9 cellular contexts compared by ENCODE assay signal in genomic region chr10:1110674-1111119, GRCh38. TPM values are rescaled to one million over a fixed set of nuclear protein-coding genes. Genes with fewer than 3 reads are reported as not detected.
DNase-seq lines count a peak whose midpoint lies in the region; ATAC-seq and TF ChIP-seq lines count a peak whose summit lies in the region.
"Had no signal": no experiment of that assay in that cellular context is flagged by ENCODE, and none has a peak within 500 bp of the region (broad histone marks: within the 10 kb centered on the region; RNA-seq: fewer than 3 reads in every experiment).

No MANE protein-coding gene starts in this region.

- peak overlapping the region; percentile 96 for H3K18ac ChIP-seq in trophoblast cell (ENCODE audit: low read length)

- H3K14ac ChIP-seq in trophoblast cell (ENCODE audit: low read length) = peak overlapping the region; percentile 81

- H3K4ac ChIP-seq in trophoblast cell (ENCODE audit: low read depth, low read length) = peak overlapping the region; percentile 71

- ATAC-seq in GM23338 (peak; percentile 11; the same call in 1 of the 3 replicates), left lobe of liver (no peak)
- no peak for ATAC-seq in effector memory CD8-positive, alpha-beta T cell (replicated peaks)

- no peak overlapping the region for H3K4me3 Mint-ChIP-seq in GM23338
- H3K4me3 Mint-ChIP-seq in effector memory CD8-positive, alpha-beta T cell = peak overlapping the region; percentile 68 to 72

- peaks cover 9% of the 10 kb centered on the region for H3K27me3 Mint-ChIP-seq in GM23338 (ENCODE audit: insufficient read depth, low read depth, poor library complexity)
- no peaks in the 10 kb centered on the region for H3K27me3 Mint-ChIP-seq in effector memory CD8-positive, alpha-beta T cell

- H3K9me3 Mint-ChIP-seq in GM23338 = no peaks in the 10 kb centered on the region
- no peaks in the 10 kb centered on the region for H3K9me3 Mint-ChIP-seq in effector memory CD8-positive, alpha-beta T cell

- peak overlapping the region; percentile 86 for H4K8ac ChIP-seq in trophoblast cell (ENCODE audit: low read depth, low read length)

- H3K9ac ChIP-seq in trophoblast cell (ENCODE audit: low read length) = no peak overlapping the region

- peaks cover 3% of the 10 kb centered on the region for H3K9me3 ChIP-seq in trophoblast cell (ENCODE audit: insufficient read depth, low read depth, low read length)
- H3K9me3 ChIP-seq: testis had no signal

- H3K4me1 Mint-ChIP-seq in GM23338 = peaks cover 39% of the 10 kb centered on the region
- H3K4me1 Mint-ChIP-seq in effector memory CD8-positive, alpha-beta T cell (ENCODE audit: low read depth in 2 of 2) = peaks cover 29 to 48% of the 10 kb centered on the region in 2 donors

- H2BK5ac ChIP-seq in trophoblast cell (ENCODE audit: low read depth, low read length, poor library complexity) = peak overlapping the region; percentile 74

- H4K12ac ChIP-seq in trophoblast cell (ENCODE audit: low read depth, low read length) = peak overlapping the region; percentile 79

- H3K27ac ChIP-seq in GM23338 (ENCODE audit: low read depth) (peak overlapping the region; percentile 80), RWPE1 (peak overlapping the region; percentile 78), trophoblast cell (ENCODE audit: low read depth, low read length) (peak overlapping the region; percentile 41)
- H3K27ac ChIP-seq: testis had no signal

- DNase-seq in GM23338 (ENCODE audit: low spot score) = no peak
- peak; percentile 31 for DNase-seq in RWPE1 (ENCODE audit: low spot score)
- no peak for DNase-seq in effector memory CD8-positive, alpha-beta T cell
- DNase-seq in trophoblast cell = peak; percentile 78 to 80
- no peak for DNase-seq in iPS-NIHi7 (ENCODE audit: extremely low spot score)
- DNase-seq in lower leg skin (ENCODE audit: low spot score in 2 of 2) = no peak
- no peak for DNase-seq in left lobe of liver (ENCODE audit: low spot score)
- DNase-seq: DMS79 treated with DMSO at 0.1 percent for 48 hours had no signal

- H2AFZ ChIP-seq in GM23338 (no peak overlapping the region), trophoblast cell (ENCODE audit: insufficient read depth, low read length, poor library complexity) (peak overlapping the region; percentile 50)

- no peak for TF ChIP-seq CTCF in GM23338 (conservative IDR thresholded peaks at IDR 0.05; ENCODE audit: low read depth in 2 of 2)
- TF ChIP-seq CTCF in RWPE1 (conservative IDR thresholded peaks at IDR 0.05; ENCODE audit: low read depth) = no peak
- TF ChIP-seq CTCF in lower leg skin (IDR thresholded peaks at IDR 0.05) = no peak

- TF ChIP-seq POLR2A in lower leg skin (IDR thresholded peaks at IDR 0.05) = no peak

- H3K36me3 ChIP-seq in GM23338 (ENCODE audit: insufficient read depth) (no peaks in the 10 kb centered on the region; the same call in 1 of the 2 replicates), trophoblast cell (ENCODE audit: control insufficient read depth in 1 of 2, insufficient read depth in 2 of 2, low read length in 2 of 2) (peaks cover 37 to 55% of the 10 kb centered on the region in 2 experiments)

- intact Hi-C loops in lower leg skin (cut with DNase I; ENCODE audit: low total_unique reads) = no loop called here

- peak overlapping the region; percentile 90 for H4K91ac ChIP-seq in trophoblast cell (ENCODE audit: low read depth, low read length)

- no peak overlapping the region for H3K4me2 ChIP-seq in GM23338
- H3K4me2 ChIP-seq in trophoblast cell (ENCODE audit: low read length) = no peak overlapping the region

- POLR2A ChIA-PET in RWPE1 (lab: Yijun Ruan, JAX; ENCODE audit: low non-redundant PET) = no interaction called here

- H3K36me3 Mint-ChIP-seq in GM23338 (ENCODE audit: low read depth) = peaks cover 43% of the 10 kb centered on the region
- peaks cover 65% of the 10 kb centered on the region for H3K36me3 Mint-ChIP-seq in effector memory CD8-positive, alpha-beta T cell (ENCODE audit: insufficient read depth)

- H3K4me1 ChIP-seq in GM23338 (ENCODE audit: insufficient read depth) = peaks cover 11% of the 10 kb centered on the region
- peaks cover 6 to 8% of the 10 kb centered on the region in 2 experiments for H3K4me1 ChIP-seq in trophoblast cell (ENCODE audit: control insufficient read depth in 1 of 2, insufficient read depth in 2 of 2, low read length in 2 of 2)
- H3K4me1 ChIP-seq: testis had no signal

- peaks cover 5% of the 10 kb centered on the region; the same call in 1 of the 2 replicates for H3K9me2 ChIP-seq in GM23338 (ENCODE audit: insufficient read depth)

- H4K20me1 ChIP-seq in GM23338 (replicated peaks; ENCODE audit: insufficient read depth) = no peaks in the 10 kb centered on the region; the same call in 1 of the 2 replicates

- WGBS in trophoblast cell (ENCODE audit: extremely low coverage, insufficient coverage, insufficient read length) = no CpG with 5 or more reads among the region's 12 CpGs
- WGBS in lower leg skin, 2 donors = 82 to 89% methylated on average over 11 to 12 of the region's 12 CpGs

- H2BK12ac ChIP-seq in trophoblast cell (ENCODE audit: low read length) = peak overlapping the region; percentile 88

- H3K23ac ChIP-seq in trophoblast cell (ENCODE audit: low read length) = no peak overlapping the region

- no peaks in the 10 kb centered on the region for H3F3A ChIP-seq in GM23338 (replicated peaks; ENCODE audit: low read depth)

- H3K27me3 ChIP-seq in GM23338 (ENCODE audit: insufficient read depth) (no peaks in the 10 kb centered on the region), trophoblast cell (ENCODE audit: insufficient read depth, low read length) (no peaks in the 10 kb centered on the region)
- H3K27me3 ChIP-seq: testis had no signal

- H3K27ac Mint-ChIP-seq in GM23338 = peak overlapping the region; percentile 48; the same call in 1 of the 2 replicates
- peak overlapping the region; percentile 70 to 87 for H3K27ac Mint-ChIP-seq in effector memory CD8-positive, alpha-beta T cell

- H3K4me3 ChIP-seq in GM23338 (no peak overlapping the region), trophoblast cell (ENCODE audit: low read depth, low read length) (no peak overlapping the region), lower leg skin (ENCODE audit: low read depth, poor library complexity, severe bottlenecking) (no peak overlapping the region)
- H3K4me3 ChIP-seq: testis had no signal

- H3K79me2 ChIP-seq in GM23338 (replicated peaks; ENCODE audit: insufficient read depth) (peaks cover 5% of the 10 kb centered on the region; the same call in 1 of the 2 replicates), trophoblast cell (ENCODE audit: control insufficient read depth, insufficient read depth, low read length, poor library complexity) (peaks cover 5% of the 10 kb centered on the region)

- H2AK5ac ChIP-seq in trophoblast cell (ENCODE audit: low read length) = peak overlapping the region; percentile 88

- H2BK120ac ChIP-seq in trophoblast cell (ENCODE audit: insufficient read depth, low read length, poor library complexity) = peak overlapping the region; percentile 91

- CTCF ChIA-PET in RWPE1 (lab: Yijun Ruan, JAX) = interaction anchor here (0.5 kb wide), 1 partner anchor 76 kb away, joined by 3 read pairs; no protein-coding TSS in a partner anchor

- H3K79me1 ChIP-seq in trophoblast cell (ENCODE audit: low read length) = peaks cover 5% of the 10 kb centered on the region

TF ChIP-seq in GM23338, 12 proteins besides CTCF, POLR2A, EP300 and RAD21:
- TF ChIP-seq NANOG (IDR thresholded peaks at IDR 0.05; ENCODE audit: borderline replicate concordance) = no peak
- TF ChIP-seq STAT1 (IDR thresholded peaks at IDR 0.05; ENCODE audit: unreplicated experiment) = no peak
- TF ChIP-seq ZNF331 (CRISPR knock-in tag; IDR thresholded peaks at IDR 0.05; ENCODE audit: low read depth) = no peak

RNA-seq across cellular contexts. Expression of gene WDR37, which starts 54.5 kb away (rescaled TPM):
- total RNA-seq in GM23338 (2014; rRNA removed; shearing (Covaris generic)) = 9.7 and 10.2 TPM in 2 replicates
- 6.0 TPM in 2 replicates for polyA plus RNA-seq in GM23338 (2016; fragmentation: Nextera tagmentation; extraction: Ambion mirVana)
- polyA plus RNA-seq in trophoblast cell (2013) = 11.1 and 11.3 TPM in 2 replicates
- total RNA-seq in lower leg skin = 10 to 100 TPM in 2 of 4 donors, 1 to 10 TPM in 2; 9.4 to 18.9 (median 11.9) TPM
- 8.5 TPM for total RNA-seq in left lobe of liver

Comparison
In these comparisons a context has a peak if more than half of its experiments do, and no peak if none do; other contexts are left out.
1. DNase-seq: peak in RWPE1 (single experiment) and trophoblast cell (2 of 2); none in GM23338 (single experiment), effector memory CD8-positive, alpha-beta T cell (0 of 3), iPS-NIHi7 (single experiment), lower leg skin (0 of 2) and left lobe of liver (single experiment).
2. Peak in every context shown above with its lines, with median percentiles within 50 percentile points of each other: H3K27ac ChIP-seq.